8 cellular contexts compared by ENCODE assay signal in the genomic region with DNA sequence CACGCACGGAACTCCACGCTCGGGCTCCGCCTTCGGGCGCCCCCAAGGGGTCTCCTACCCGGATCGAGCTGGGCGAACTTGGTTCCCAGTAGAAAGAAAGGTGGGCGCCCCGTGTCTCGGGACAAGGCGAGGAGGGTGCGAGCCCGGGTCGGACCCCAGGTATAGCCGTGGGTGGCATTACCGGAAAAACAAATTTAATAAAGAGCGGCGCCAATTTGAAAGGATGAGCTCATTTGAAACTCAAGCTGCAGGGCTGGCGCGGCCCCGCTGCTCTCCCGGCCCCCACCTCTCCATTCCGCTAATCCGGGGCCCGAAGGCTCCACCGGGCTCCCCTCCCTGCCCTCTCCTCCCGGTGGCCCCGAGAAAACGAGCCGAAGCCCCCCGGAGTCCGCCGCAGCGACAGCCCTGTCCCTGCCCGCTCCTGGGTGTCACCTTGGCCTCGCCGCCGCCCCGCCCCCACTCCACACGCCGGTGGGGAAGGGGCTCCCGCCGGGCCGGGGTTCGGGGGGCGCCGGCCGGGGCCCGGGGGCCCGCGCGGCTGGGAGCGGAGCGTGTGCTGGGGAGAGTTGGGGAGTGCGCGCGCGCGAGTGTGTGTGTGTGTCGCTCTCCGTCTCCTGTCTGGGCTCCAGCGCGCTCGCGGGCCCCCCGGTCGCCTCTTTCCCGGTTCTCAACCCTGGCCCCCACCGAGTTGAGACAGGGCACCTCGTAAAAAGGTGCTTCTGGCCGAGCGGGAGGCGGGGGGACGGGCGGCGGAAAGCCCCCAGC. TPM values are rescaled to one million over a fixed set of nuclear protein-coding genes. Genes with fewer than 3 reads are reported as not detected.
DNase-seq lines count a peak whose midpoint lies in the region; ATAC-seq and TF ChIP-seq lines count a peak whose summit lies in the region.

No MANE protein-coding gene starts in this region.

- no peak for TF ChIP-seq POLR2A in gastrocnemius medialis (IDR thresholded peaks at IDR 0.05)

- H3K36me3 ChIP-seq in gastrocnemius medialis = no peaks in the 10 kb centered on the region

- no peak for TF ChIP-seq CTCF in gastrocnemius medialis (IDR thresholded peaks at IDR 0.05 in 4 of 5, conservative IDR thresholded peaks at IDR 0.05 in 1 of 5)

- H3K4me3 ChIP-seq in gastrocnemius medialis = peak overlapping the region; percentile 52 to 60 (median 57)

- intact Hi-C loops in gastrocnemius medialis (cut with DNase I; ENCODE audit: low total_unique reads) = no loop called here

- DNase-seq in DMS53 (lab: John Stamatoyannopoulos, UW) (peak; percentile 62), DMS53 treated with DMSO at 0.1 percent for 48 hours (lab: John Stamatoyannopoulos, UW; ENCODE audit: unreplicated experiment) (no peak), NOMO-1 treated with DMSO at 0.1 percent for 48 hours (lab: John Stamatoyannopoulos, UW; ENCODE audit: unreplicated experiment) (peak; percentile 48), amniotic epithelial cell (ENCODE audit: low read depth) (peak; percentile 45), hepatic stellate cell (ENCODE audit: low spot score) (peak; percentile 60), gastrocnemius medialis (no peak), GM19240 (ENCODE audit: insufficient read length, low spot score) (no peak), AML-193 (lab: John Stamatoyannopoulos, UW) (no peak)

- no peak for ATAC-seq in gastrocnemius medialis

- peak overlapping the region; percentile 11 to 53 (median 46) for H3K27ac ChIP-seq in gastrocnemius medialis

- in situ Hi-C loops in gastrocnemius medialis (cut with MboI; ENCODE audit: low sequenced_read_pairs in 4 of 4) = no loop called here

- H3K27me3 ChIP-seq in gastrocnemius medialis = peaks cover 67 to 84% (median 73%) of the 10 kb centered on the region in 3 donors

- H3K4me1 ChIP-seq in gastrocnemius medialis = peaks cover 10 to 22% of the 10 kb centered on the region in 2 donors

- no peaks in the 10 kb centered on the region for H3K9me3 ChIP-seq in gastrocnemius medialis

RNA-seq across cellular contexts. Expression of a gene that starts 1.4 kb away (rescaled TPM):
- total RNA-seq in gastrocnemius medialis = 1 to 10 TPM in 3 of 4 donors, under 1 TPM in 1; 0.97 to 6.3 (median 1.7) TPM

Comparison
In these comparisons a context has a peak if more than half of its experiments do, and no peak if none do; other contexts are left out.
1. DNase-seq: peak in DMS53 (single experiment), NOMO-1 treated with DMSO at 0.1 percent for 48 hours (single experiment), amniotic epithelial cell (single experiment) and hepatic stellate cell (single experiment); none in DMS53 treated with DMSO at 0.1 percent for 48 hours (single experiment), gastrocnemius medialis (0 of 2), GM19240 (single experiment) and AML-193 (0 of 2).